In genomic region chr1:205986291-205986690, GRCh38 we compare ENCODE assay signal across 19 cellular contexts. TPM values are rescaled to one million over a fixed set of nuclear protein-coding genes. Genes with fewer than 3 reads are reported as not detected.
DNase-seq lines count a peak whose midpoint lies in the region; ATAC-seq, FAIRE-seq and TF ChIP-seq lines count a peak whose summit lies in the region.
"Had no signal": no experiment of that assay in that cellular context is flagged by ENCODE, and none has a peak within 500 bp of the region (broad histone marks: within the 10 kb centered on the region; RNA-seq: fewer than 3 reads in every experiment).

No MANE protein-coding gene starts in this region.

- ATAC-seq in Panc1 = 0 out of 2 replicates have a peak, but pooled peaks have one; percentile 52
- ATAC-seq in GM21515 (IDR thresholded peaks at IDR 0.05; ENCODE audit: unreplicated experiment) = no peak
- no peak for ATAC-seq in pancreas

- H3K27ac ChIP-seq in cardiac muscle cell = no peak overlapping the region
- no peak overlapping the region for H3K27ac ChIP-seq in Panc1 (ENCODE audit: low read length)
- H3K27ac ChIP-seq in vagina = peak overlapping the region; percentile 11
- peak overlapping the region in 1 of 2 donors; percentile 53 for H3K27ac ChIP-seq in ascending aorta
- H3K27ac ChIP-seq in pancreas = no peak overlapping the region
- H3K27ac ChIP-seq: parathyroid adenoma had no signal

- no peak for DNase-seq in cardiac muscle cell (ENCODE audit: low read depth in 1 of 2, low spot score in 1 of 2)
- no peak for DNase-seq in cardiac septum (ENCODE audit: low spot score)
- DNase-seq in Panc1 (ENCODE audit: low read depth, low spot score) = no peak
- no peak for DNase-seq in epithelial cell of esophagus (ENCODE audit: low read depth)
- no peak for DNase-seq in vagina (ENCODE audit: extremely low spot score in 2 of 2)
- DNase-seq in ascending aorta (ENCODE audit: low spot score in 2 of 2) = no peak
- DNase-seq in pancreas = no peak
- DNase-seq: Caco-2; hypothalamus; Karpas-422; NCI-H1436; NCI-H345; stimulated activated naive CD4-positive, alpha-beta T cell had no signal

- H3K4me1 ChIP-seq in cardiac muscle cell (ENCODE audit: low read depth) (peaks cover 30% of the 10 kb centered on the region), Panc1 (ENCODE audit: control insufficient read depth, insufficient read depth, low read length) (no peaks in the 10 kb centered on the region), vagina (peaks cover 13% of the 10 kb centered on the region), ascending aorta (peaks cover 7 to 12% of the 10 kb centered on the region in 2 donors), pancreas (peaks cover 0 to 10% (median 0%) of the 10 kb centered on the region in 3 donors)

- WGBS in pancreas, 2 donors = 46 to 61% methylated on average over 3 of the region's 3 CpGs

- POLR2A ChIA-PET in Panc1 (lab: Charles Lee) = interaction anchor here (0.8 kb wide), 1 partner anchor 63 kb away, joined by 4 read pairs; no protein-coding TSS in a partner anchor

- H3K9me3 ChIP-seq in cardiac muscle cell (ENCODE audit: low read depth) (no peaks in the 10 kb centered on the region), Panc1 (ENCODE audit: control insufficient read depth, insufficient read depth, low read depth, low read length) (no peaks in the 10 kb centered on the region), vagina (no peaks in the 10 kb centered on the region), ascending aorta (no peaks in the 10 kb centered on the region), pancreas (no peaks in the 10 kb centered on the region)
- H3K9me3 ChIP-seq: Caco-2 had no signal

- H3K27me3 ChIP-seq in cardiac muscle cell = no peaks in the 10 kb centered on the region
- H3K27me3 ChIP-seq in Panc1 (ENCODE audit: control insufficient read depth, insufficient read depth, low read length) = no peaks in the 10 kb centered on the region; the same call in none of the 2 replicates
- H3K27me3 ChIP-seq in vagina = no peaks in the 10 kb centered on the region
- H3K27me3 ChIP-seq in ascending aorta = no peaks in the 10 kb centered on the region
- no peaks in the 10 kb centered on the region for H3K27me3 ChIP-seq in pancreas

- BruUV-seq in Panc1 (replicated peaks; lab: Mats Ljungman, UMichigan) = no TSS peak

- CTCF ChIA-PET in Panc1 (lab: Charles Lee) = interaction anchor here (1.0 to 2.6 kb wide), 3 partner anchors 9 to 120 kb away, joined by 3 to 14 read pairs (median 3); no protein-coding TSS in a partner anchor

- in situ Hi-C loops in Panc1 (cut with HindIII; ENCODE audit: low pct_unique_long_range_greater_than_20kb, low sequenced_read_pairs) = no loop called here

- TF ChIP-seq CTCF in cardiac muscle cell (IDR thresholded peaks at IDR 0.05; ENCODE audit: low read depth, low read length) (peak; percentile 7), Panc1 (IDR thresholded peaks at IDR 0.05) (0 out of 2 replicates have a peak, but pooled peaks have one; percentile 27), epithelial cell of esophagus (IDR thresholded peaks at IDR 0.05; ENCODE audit: insufficient read depth, low read depth, low read length, missing control alignments) (peak; percentile 15), vagina (IDR thresholded peaks at IDR 0.05) (no peak), ascending aorta (IDR thresholded peaks at IDR 0.05) (no peak), pancreas (IDR thresholded peaks at IDR 0.05) (no peak)

- no peak overlapping the region for H3K4me3 ChIP-seq in cardiac muscle cell
- no peak overlapping the region for H3K4me3 ChIP-seq in Panc1 (ENCODE audit: low read depth in 2 of 2, low read length in 2 of 2)
- H3K4me3 ChIP-seq in epithelial cell of esophagus (ENCODE audit: low read length) = no peak overlapping the region
- H3K4me3 ChIP-seq in vagina = no peak overlapping the region
- no peak overlapping the region for H3K4me3 ChIP-seq in ascending aorta
- H3K4me3 ChIP-seq in pancreas = no peak overlapping the region

- no peak for FAIRE-seq in pancreas (lab: Jason Lieb, UNC)

- intact Hi-C loops in cardiac septum (cut with DNase I) (no loop called here), Panc1 (cut with micrococcal nuclease; ENCODE audit: unreplicated experiment) (loop anchor here (5.0 kb wide), 1 partner anchor 101 kb away; no protein-coding TSS in a partner anchor), vagina (cut with DNase I) (loop anchor here (10.0 kb wide), 1 partner anchor 119 kb away; no protein-coding TSS in a partner anchor), ascending aorta (cut with DNase I) (no loop called here), pancreas (cut with DNase I) (no loop called here)

- TF ChIP-seq POLR2A in vagina (IDR thresholded peaks at IDR 0.05) = no peak

- no peaks in the 10 kb centered on the region for H3K36me3 ChIP-seq in cardiac muscle cell
- H3K36me3 ChIP-seq in Panc1 (ENCODE audit: control insufficient read depth, insufficient read depth, low read length) = no peaks in the 10 kb centered on the region
- peaks cover 0 to 19% of the 10 kb centered on the region in 2 donors for H3K36me3 ChIP-seq in vagina
- no peaks in the 10 kb centered on the region for H3K36me3 ChIP-seq in ascending aorta
- no peaks in the 10 kb centered on the region for H3K36me3 ChIP-seq in pancreas

RNA-seq across cellular contexts. Expression of gene RAB7B, which starts 16.9 kb away (rescaled TPM):
- total RNA-seq in cardiac muscle cell = 1.2 and 2.1 TPM in 2 replicates
- polyA plus RNA-seq in cardiac muscle cell = 2.2 and 4.9 TPM in 2 replicates
- 2.1 TPM for total RNA-seq in cardiac septum
- total RNA-seq in Panc1 (2021; ENCODE audit: unreplicated experiment) = 0.05 TPM
- polyA plus RNA-seq in Panc1 (2012; ENCODE audit: insufficient read length) = 0.27 TPM
- total RNA-seq in vagina = 6.1 TPM
- total RNA-seq in ascending aorta = not detected
- total RNA-seq in pancreas = 1 to 10 TPM in 2 of 6 donors, under 1 TPM in 4; 0.24 to 4.0 (median 0.41) TPM
- under 1 TPM; 0.73 to 0.95 TPM for polyA plus RNA-seq in pancreas
- total RNA-seq: activated CD8-positive, alpha-beta memory T cell treated with anti-CD3 and anti-CD28 coated beads for 36 hours; Caco-2; dermis microvascular lymphatic vessel endothelial cell had no signal

RNA-seq across cellular contexts. Expression of gene CTSE, which starts 37.4 kb away (rescaled TPM):
- total RNA-seq in cardiac muscle cell = not detected in 2 replicates
- not detected in 2 replicates for polyA plus RNA-seq in cardiac muscle cell
- total RNA-seq in cardiac septum = not detected
- total RNA-seq in Panc1 (2021; ENCODE audit: unreplicated experiment) = not detected
- polyA plus RNA-seq in Panc1 (2012; ENCODE audit: insufficient read length) = not detected
- not detected for total RNA-seq in vagina
- total RNA-seq in ascending aorta = not detected
- 10 to 100 TPM in 1 of 6 donors, 1 to 10 TPM in 3, under 1 TPM in 2; 0.51 to 42.4 (median 4.8) TPM for total RNA-seq in pancreas
- 1 to 10 TPM in 1 of 2 donors, under 1 TPM in 1; 0.63 to 3.8 TPM for polyA plus RNA-seq in pancreas
- total RNA-seq: activated CD8-positive, alpha-beta memory T cell treated with anti-CD3 and anti-CD28 coated beads for 36 hours; dermis microvascular lymphatic vessel endothelial cell; fibroblast of lung had no signal
- polyA plus RNA-seq: fibroblast of lung had no signal

RNA-seq across cellular contexts. Expression of gene SLC26A9, which starts 43.0 kb away (rescaled TPM):
- 1.0 and 2.9 TPM in 2 replicates for total RNA-seq in cardiac muscle cell
- 2.8 and 4.0 TPM in 2 replicates for polyA plus RNA-seq in cardiac muscle cell
- total RNA-seq in cardiac septum = 9.8 TPM
- total RNA-seq in Panc1 (2021; ENCODE audit: unreplicated experiment) = not detected
- polyA plus RNA-seq in Panc1 (2012; ENCODE audit: insufficient read length) = not detected
- total RNA-seq in vagina = 0.74 TPM
- total RNA-seq in ascending aorta = not detected
- total RNA-seq in pancreas = 1 to 10 TPM in 2 of 6 donors, under 1 TPM in 4; 0.56 to 6.5 (median 0.83) TPM
- polyA plus RNA-seq in pancreas = 1 to 10 TPM; 1.5 to 2.9 TPM
- total RNA-seq: activated CD8-positive, alpha-beta memory T cell treated with anti-CD3 and anti-CD28 coated beads for 36 hours; Caco-2; dermis microvascular lymphatic vessel endothelial cell; fibroblast of lung; urinary bladder had no signal
- polyA plus RNA-seq: fibroblast of lung, urinary bladder had no signal

Comparison
In these comparisons a context has a peak if more than half of its experiments do, and no peak if none do; other contexts are left out.
1. CTCF ChIP-seq: peak in cardiac muscle cell (single experiment), Panc1 (single experiment) and epithelial cell of esophagus (single experiment); none in vagina (0 of 3), ascending aorta (0 of 3) and pancreas (0 of 4).
2. intact Hi-C loops: an anchor here in Panc1 (5.0 kb wide) and vagina (10.0 kb wide); none called in cardiac septum, ascending aorta and pancreas.